Comparison of ENCODE assay signal across 8 cellular contexts in the genomic region with DNA sequence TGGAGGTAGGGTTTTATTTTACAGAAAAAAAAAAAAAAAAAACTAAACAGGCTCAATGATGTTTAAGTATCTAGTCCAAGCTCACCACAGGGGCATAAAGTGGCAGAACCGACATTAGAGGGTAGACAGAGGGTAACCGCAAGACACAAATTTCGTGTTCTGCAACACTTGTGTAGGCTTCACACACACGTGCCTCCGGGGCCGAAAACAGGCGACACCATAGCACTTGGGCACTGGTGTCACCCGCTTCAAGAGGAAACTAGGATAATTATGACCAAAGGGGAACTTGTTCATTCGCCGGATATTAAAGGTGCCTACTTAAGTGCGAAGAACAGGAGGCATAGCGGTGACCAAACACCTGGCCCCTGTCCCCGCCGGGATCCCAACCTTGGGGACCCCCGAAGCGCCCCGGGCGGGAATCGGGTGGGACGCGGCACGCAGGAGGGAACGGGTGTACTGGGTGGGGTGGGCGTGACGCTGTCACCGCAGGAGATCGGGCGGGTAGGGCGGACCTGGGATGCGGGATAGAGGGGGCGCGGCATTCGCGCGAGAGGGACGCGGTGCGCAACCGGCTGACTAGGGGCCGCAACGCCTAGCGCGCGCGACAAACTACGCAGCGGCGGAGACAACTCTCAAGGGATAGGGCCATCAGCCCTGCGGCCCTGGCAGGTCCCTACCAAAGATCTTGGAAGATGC. TPM values are rescaled to one million over a fixed set of nuclear protein-coding genes. Genes with fewer than 3 reads are reported as not detected.
DNase-seq lines count a peak whose midpoint lies in the region; ATAC-seq and TF ChIP-seq lines count a peak whose summit lies in the region.

No MANE protein-coding gene starts in this region.

- TF ChIP-seq CTCF in MCF 10A (IDR thresholded peaks at IDR 0.05; ENCODE audit: unreplicated experiment) = no peak

- CTCF ChIA-PET in T-cell (lab: Charles Lee) (interaction anchor here in 1 of 2 donors (0.6 kb wide), 1 partner anchor 960 kb away, joined by 3 read pairs; no protein-coding TSS in a partner anchor), MCF 10A (lab: Yijun Ruan, JAX) (no interaction called here)

- BruUV-seq in MCF 10A (replicated peaks; lab: Mats Ljungman, UMichigan) = no TSS peak

- DNase-seq in GDM1 (lab: John Stamatoyannopoulos, UW) = peak; percentile 58
- DNase-seq in HUDEP-2 (lab: John Stamatoyannopoulos, UW; ENCODE audit: unreplicated experiment in 76 of 76) = peak in 58 of 76 experiments; percentile 1 to 65 (median 40)
- DNase-seq in T-cell = peak in 25 of 34 experiments; percentile 2 to 29 (median 12)
- DNase-seq in MCF 10A (ENCODE audit: unreplicated experiment) = peak; percentile 6
- DNase-seq in left kidney (ENCODE audit: low read depth, low spot score) = peak; percentile 72
- peak in 2 of 3 donors; percentile 2 to 18 for DNase-seq in stimulated activated CD4-positive, alpha-beta T cell treated with anti-CD3 and anti-CD28 coated beads, TNF-alpha, amount 100 ng/mL, for 1 hour (ENCODE audit: low read depth in 3 of 3, low spot score in 1 of 3)
- no peak for DNase-seq in retina

- H3K27me3 Mint-ChIP-seq in T-cell = no peaks in the 10 kb centered on the region
- no peaks in the 10 kb centered on the region for H3K27me3 Mint-ChIP-seq in MCF 10A (ENCODE audit: insufficient read depth, unreplicated experiment)

- H3K4me3 Mint-ChIP-seq in T-cell = peak overlapping the region; percentile 90 to 93 (median 93)
- peak overlapping the region; percentile 89 for H3K4me3 Mint-ChIP-seq in MCF 10A (ENCODE audit: unreplicated experiment)

- H3K4me1 Mint-ChIP-seq in T-cell (peaks cover 55 to 70% (median 61%) of the 10 kb centered on the region in 3 donors), MCF 10A (ENCODE audit: insufficient read depth, unreplicated experiment) (peaks cover 35% of the 10 kb centered on the region)

- ATAC-seq in GM21528 (IDR thresholded peaks at IDR 0.05; ENCODE audit: low FRiP score, unreplicated experiment) = peak; percentile 36
- peak; percentile 6 to 28 (median 16) for ATAC-seq in T-cell (replicated peaks in 1 of 4)

- peak overlapping the region; percentile 76 to 86 for H3K27ac Mint-ChIP-seq in T-cell
- peak overlapping the region; percentile 87 for H3K27ac Mint-ChIP-seq in MCF 10A (ENCODE audit: low read depth, unreplicated experiment)

- POLR2A ChIA-PET in T-cell (lab: Charles Lee) (interaction anchor here in 1 of 2 donors (1.0 kb wide), 1 partner anchor 17 kb away, joined by 5 read pairs; no protein-coding TSS in a partner anchor), MCF 10A (lab: Yijun Ruan, JAX) (interaction anchor here (0.7 kb wide), 2 partner anchors 156 to 1333 kb away, joined by 3 to 5 read pairs; no protein-coding TSS in a partner anchor)

- H3K36me3 Mint-ChIP-seq in T-cell = peaks cover 25% of the 10 kb centered on the region
- H3K36me3 Mint-ChIP-seq in MCF 10A (ENCODE audit: insufficient read depth, unreplicated experiment) = no peaks in the 10 kb centered on the region

- no peaks in the 10 kb centered on the region for H3K9me3 Mint-ChIP-seq in T-cell
- no peaks in the 10 kb centered on the region for H3K9me3 Mint-ChIP-seq in MCF 10A (ENCODE audit: unreplicated experiment)

- intact Hi-C loops in MCF 10A (cut with micrococcal nuclease) = no loop called here

RNA-seq across cellular contexts. Expression of gene MZT1, which starts 0.6 kb away (rescaled TPM):
- total RNA-seq in T-cell (1 to 10 TPM; 4.8 to 7.1 (median 6.1) TPM), MCF 10A (2022) (25.4 and 28.4 TPM in 2 replicates)

RNA-seq across cellular contexts. Expression of gene BORA, which starts 0.9 kb away (rescaled TPM):
- total RNA-seq in T-cell (1 to 10 TPM; 3.2 to 6.8 (median 5.2) TPM), MCF 10A (2022) (10.5 and 14.1 TPM in 2 replicates)

RNA-seq across cellular contexts. Expression of gene DIS3, which starts 54.8 kb away (rescaled TPM):
- total RNA-seq in T-cell (10 to 100 TPM; 30.4 to 37.5 (median 36.8) TPM), MCF 10A (2022) (41.3 and 44.4 TPM in 2 replicates)

RNA-seq across cellular contexts. Expression of gene PIBF1, which starts 55.1 kb away (rescaled TPM):
- total RNA-seq in T-cell = 10 to 100 TPM; 29.4 to 36.5 (median 34.8) TPM
- total RNA-seq in MCF 10A (2022) = 30.4 and 38.4 TPM in 2 replicates
